In genomic region chr3:5195605-5196004, GRCh38 we compare ENCODE assay signal across 10 cellular contexts. TPM values are rescaled to one million over a fixed set of nuclear protein-coding genes. Genes with fewer than 3 reads are reported as not detected.
A peak's percentile ranks its signal among the peaks of the same experiment; 100 is the strongest.
DNase-seq lines count a peak whose midpoint lies in the region; ATAC-seq and TF ChIP-seq lines count a peak whose summit lies in the region.
"Had no signal": no experiment of that assay in that cellular context is flagged by ENCODE, and none has a peak within 500 bp of the region (broad histone marks: within the 10 kb centered on the region; RNA-seq: fewer than 3 reads in every experiment).

No MANE protein-coding gene starts in this region.

- H3K36me3 Mint-ChIP-seq in activated naive CD4-positive, alpha-beta T cell treated with anti-CD3 and anti-CD28 coated beads for 36 hours (ENCODE audit: low read depth), result peaks cover 80% of the 10 kb centered on the region
- peaks cover 10% of the 10 kb centered on the region for H3K36me3 Mint-ChIP-seq in T-helper 17 cell (ENCODE audit: low read depth)

- in situ Hi-C loops in transverse colon (cut with MboI; ENCODE audit: low pct_ligation_motif_present in 1 of 4, low pct_unique_long_range_greater_than_20kb in 1 of 4, low sequenced_read_pairs in 3 of 4), result no loop called here

- H3K27ac ChIP-seq in heart left ventricle (peak overlapping the region in 1 of 12 donors; percentile 81), transverse colon (peak overlapping the region; percentile 17 to 47 (median 43))

- H3K27me3 ChIP-seq in heart left ventricle, result no peaks in the 10 kb centered on the region
- H3K27me3 ChIP-seq in transverse colon, result no peaks in the 10 kb centered on the region

- H3K36me3 ChIP-seq in heart left ventricle (peaks cover 0 to 36% (median 11%) of the 10 kb centered on the region in 9 donors), transverse colon (peaks cover 0 to 12% (median under 1%) of the 10 kb centered on the region in 4 donors)

- 54 to 70% (median 68%) methylated on average over 2 of the region's 2 CpGs for WGBS in heart left ventricle, 4 donors
- 57 to 67% methylated on average over 1 to 2 of the region's 2 CpGs for WGBS in transverse colon (ENCODE audit: low coverage in 1 of 2), 2 donors

- TF ChIP-seq POLR2A in heart left ventricle (IDR thresholded peaks at IDR 0.05) (no peak), transverse colon (IDR thresholded peaks at IDR 0.05) (no peak)

- no peaks in the 10 kb centered on the region for H3K9me3 ChIP-seq in T-helper 17 cell (ENCODE audit: control insufficient read depth, low read length, poor library complexity, severe bottlenecking)
- no peaks in the 10 kb centered on the region for H3K9me3 ChIP-seq in heart left ventricle
- H3K9me3 ChIP-seq in transverse colon, result no peaks in the 10 kb centered on the region
- H3K9me3 ChIP-seq: Caco-2 had no signal

- TF ChIP-seq EP300 in transverse colon (IDR thresholded peaks at IDR 0.05; ENCODE audit: low read depth), result no peak

- CTCF ChIA-PET in activated naive CD4-positive, alpha-beta T cell treated with anti-CD3 and anti-CD28 coated beads for 36 hours (lab: Charles Lee), result interaction anchor here (7.6 kb wide), 1 partner anchor 73 kb away, joined by 54 read pairs; the partner anchor contains the start of gene ARL8B
- CTCF ChIA-PET in GM10248 (lab: Yijun Ruan, JAX), result interaction anchor here (1.0 to 5.4 kb wide), 6 partner anchors 11 to 72 kb away, joined by 3 to 41 read pairs (median 9); partner anchors contain the start of gene ARL8B

- POLR2A ChIA-PET in GM10248 (lab: Yijun Ruan, JAX), result no interaction called here

- no peaks in the 10 kb centered on the region for H3K27me3 Mint-ChIP-seq in activated naive CD4-positive, alpha-beta T cell treated with anti-CD3 and anti-CD28 coated beads for 36 hours (ENCODE audit: low read depth)
- no peaks in the 10 kb centered on the region for H3K27me3 Mint-ChIP-seq in T-helper 17 cell

- H3K4me3 Mint-ChIP-seq in activated naive CD4-positive, alpha-beta T cell treated with anti-CD3 and anti-CD28 coated beads for 36 hours, result peak overlapping the region; percentile 25
- H3K4me3 Mint-ChIP-seq in T-helper 17 cell, result peak overlapping the region; percentile 82

- intact Hi-C loops in activated naive CD4-positive, alpha-beta T cell treated with anti-CD3 and anti-CD28 coated beads for 36 hours (cut with micrococcal nuclease), result loop anchor here (2.0 to 10.0 kb wide), 6 partner anchors 135 to 771 kb away; partner anchors contain the start of genes BHLHE40 and ITPR1
- intact Hi-C loops in heart left ventricle (cut with DNase I), result no loop called here
- intact Hi-C loops in transverse colon (cut with DNase I; ENCODE audit: low total_unique reads), result no loop called here

- peaks cover 89% of the 10 kb centered on the region for H3K4me1 Mint-ChIP-seq in activated naive CD4-positive, alpha-beta T cell treated with anti-CD3 and anti-CD28 coated beads for 36 hours (ENCODE audit: low read depth)
- H3K4me1 Mint-ChIP-seq in T-helper 17 cell, result peaks cover 70% of the 10 kb centered on the region

- peaks cover 0 to 97% (median 16%) of the 10 kb centered on the region in 12 donors for H3K4me1 ChIP-seq in heart left ventricle
- peaks cover 9 to 67% (median 15%) of the 10 kb centered on the region in 4 donors for H3K4me1 ChIP-seq in transverse colon

- peak; percentile 9 for ATAC-seq in T-helper 17 cell
- peak in 3 of 4 donors; percentile 36 to 59 (median 50) for ATAC-seq in heart left ventricle
- no peak for ATAC-seq in GM19324 (IDR thresholded peaks at IDR 0.05; ENCODE audit: low FRiP score, unreplicated experiment)

- peaks cover 3% of the 10 kb centered on the region for H3K9me3 Mint-ChIP-seq in activated naive CD4-positive, alpha-beta T cell treated with anti-CD3 and anti-CD28 coated beads for 36 hours

- peak; percentile 63 for DNase-seq in activated naive CD4-positive, alpha-beta T cell treated with anti-CD3 and anti-CD28 coated beads for 36 hours
- DNase-seq in activated naive CD4-positive, alpha-beta T cell (lab: John Stamatoyannopoulos, UW), result no peak
- DNase-seq in T-helper 17 cell, result peak in 1 of 3 donors; percentile 16
- DNase-seq in heart left ventricle, result peak in 3 of 5 donors; percentile 41 to 67 (median 46)
- no peak for DNase-seq in transverse colon
- DNase-seq in GM10248 (ENCODE audit: extremely low spot score), result no peak
- no peak for DNase-seq in NCI-H1417 (lab: John Stamatoyannopoulos, UW)
- DNase-seq: Caco-2, NCI-H1694 treated with DMSO at 0.1 percent for 48 hours had no signal

- no peak for TF ChIP-seq CTCF in heart left ventricle (IDR thresholded peaks at IDR 0.05)
- TF ChIP-seq CTCF in transverse colon (IDR thresholded peaks at IDR 0.05), result no peak
- TF ChIP-seq CTCF in GM10248 (IDR thresholded peaks at IDR 0.05; ENCODE audit: control extremely low read depth, extremely low read depth, low read depth, missing control alignments), result no peak

- no peak overlapping the region for H3K4me3 ChIP-seq in heart left ventricle
- no peak overlapping the region for H3K4me3 ChIP-seq in transverse colon

- peak overlapping the region; percentile 98 for H3K27ac Mint-ChIP-seq in activated naive CD4-positive, alpha-beta T cell treated with anti-CD3 and anti-CD28 coated beads for 36 hours
- H3K27ac Mint-ChIP-seq in T-helper 17 cell, result peak overlapping the region; percentile 93

RNA-seq across cellular contexts. Expression of gene EDEM1, which starts 8.1 kb away (rescaled TPM):
- 100 to 1,000 TPM; 137 to 138 TPM for total RNA-seq in activated naive CD4-positive, alpha-beta T cell treated with anti-CD3 and anti-CD28 coated beads for 36 hours
- 100 to 1,000 TPM; 109 to 111 TPM for total RNA-seq in T-helper 17 cell
- total RNA-seq in heart left ventricle, result 10 to 100 TPM in 5 of 9 donors, 1 to 10 TPM in 4; 6.8 to 24.6 (median 10.9) TPM
- polyA plus RNA-seq in heart left ventricle, result 1 to 10 TPM; 1.9 to 8.4 TPM
- total RNA-seq in transverse colon, result 100 to 1,000 TPM in 1 of 4 donors, 10 to 100 TPM in 3; 27.3 to 312 (median 42.3) TPM

Comparison
In these comparisons a context has a peak if more than half of its experiments do, and no peak if none do; other contexts are left out.
1. DNase-seq: peak in activated naive CD4-positive, alpha-beta T cell treated with anti-CD3 and anti-CD28 coated beads for 36 hours (single experiment) and heart left ventricle (3 of 5); none in activated naive CD4-positive, alpha-beta T cell (0 of 4), transverse colon (single experiment), GM10248 (single experiment) and NCI-H1417 (0 of 3).